8 cellular contexts compared by ENCODE assay signal in genomic region chr12:109385339-109386078, GRCh38. TPM values are rescaled to one million over a fixed set of nuclear protein-coding genes. Genes with fewer than 3 reads are reported as not detected.
DNase-seq lines count a peak whose midpoint lies in the region; TF ChIP-seq lines count a peak whose summit lies in the region.

No MANE protein-coding gene starts in this region.

- H3K79me2 ChIP-seq in MM.1S (ENCODE audit: low read length) (no peaks in the 10 kb centered on the region), SK-N-SH (ENCODE audit: insufficient read depth) (no peaks in the 10 kb centered on the region)

- H3K4me3 ChIP-seq in MM.1S (ENCODE audit: low read length) (0 out of 2 replicates have a peak overlapping the region, but pooled peaks have one; percentile 21), SK-N-SH (ENCODE audit: low read depth in 2 of 2, low read length in 1 of 2) (peak overlapping the region in 1 of 2 experiments; percentile 38; a peak in 1 of 4 replicates), foreskin fibroblast (ENCODE audit: low read depth in 1 of 2, low read length in 2 of 2) (peak overlapping the region; percentile 11 to 16), prostate gland (no peak overlapping the region)

- TF ChIP-seq POLR2A in prostate gland (IDR thresholded peaks at IDR 0.05) = no peak

- H3K27me3 ChIP-seq in MM.1S (replicated peaks; ENCODE audit: insufficient read depth, low read length) = no peaks in the 10 kb centered on the region
- peaks cover 6% of the 10 kb centered on the region; the same call in 1 of the 2 replicates for H3K27me3 ChIP-seq in SK-N-SH (ENCODE audit: insufficient read depth)
- H3K27me3 ChIP-seq in prostate gland (replicated peaks; ENCODE audit: insufficient read depth) = no peaks in the 10 kb centered on the region

- peak overlapping the region; percentile 56; the same call in 1 of the 2 replicates for H3K4me2 ChIP-seq in MM.1S (ENCODE audit: low read depth, low read length)
- peak overlapping the region; percentile 58 for H3K4me2 ChIP-seq in SK-N-SH

- POLR2A ChIA-PET in SK-N-SH (lab: Yijun Ruan, JAX) = interaction anchor here (0.6 kb wide), 1 partner anchor 273 kb away, joined by 3 read pairs; no protein-coding TSS in a partner anchor

- no peak overlapping the region for H3K27ac ChIP-seq in MM.1S (ENCODE audit: low read length)
- no peak overlapping the region for H3K27ac ChIP-seq in SK-N-SH (ENCODE audit: low read depth in 2 of 2, low read length in 1 of 2)
- no peak overlapping the region for H3K27ac ChIP-seq in prostate gland

- CTCF ChIA-PET in SK-N-SH (lab: Yijun Ruan, JAX) = interaction anchor here (0.5 to 7.4 kb wide), 44 partner anchors 8 to 294 kb away, joined by 3 to 127 read pairs (median 4); partner anchors contain the start of genes ACACB and FOXN4

- no peaks in the 10 kb centered on the region for H3K9me2 ChIP-seq in MM.1S (replicated peaks; ENCODE audit: insufficient read depth, low read length)
- no peaks in the 10 kb centered on the region for H3K9me2 ChIP-seq in SK-N-SH

- WGBS in SK-N-SH (ENCODE audit: low lambda C conversion rate) = 23% methylated on average over 8 of the region's 8 CpGs
- 18% methylated on average over 8 of the region's 8 CpGs for WGBS in prostate gland

- H3K36me3 ChIP-seq in MM.1S (replicated peaks; ENCODE audit: insufficient read depth, low read length) (no peaks in the 10 kb centered on the region), SK-N-SH (replicated peaks in 1 of 2; ENCODE audit: control insufficient read depth in 1 of 2, insufficient read depth in 2 of 2, low read length in 1 of 2) (no peaks in the 10 kb centered on the region), prostate gland (no peaks in the 10 kb centered on the region)

- DNase-seq in NCI-H2107 treated with DMSO at 0.1 percent for 48 hours (lab: John Stamatoyannopoulos, UW; ENCODE audit: unreplicated experiment) (peak; percentile 75), NCI-H2107 (lab: John Stamatoyannopoulos, UW) (no peak), MM.1S (peak; percentile 46), SK-N-SH (peak; percentile 51), foreskin fibroblast (peak; percentile 46 to 78), prostate gland (ENCODE audit: low spot score) (no peak)
- DNase-seq in stimulated activated CD4-positive, alpha-beta T cell treated with anti-CD3 and anti-CD28 coated beads, Interleukin-15, amount 100 ng/mL, for 24 hours = no peak
- no peak for DNase-seq in stimulated activated naive CD4-positive, alpha-beta T cell treated with Interleukin-2 at 50 U/mL for 16 hours (lab: John Stamatoyannopoulos, UW)

- TF ChIP-seq CTCF in MM.1S (IDR thresholded peaks at IDR 0.05; ENCODE audit: low read length) (peak; percentile 50), SK-N-SH (IDR thresholded peaks at IDR 0.05) (peak; percentile 71), foreskin fibroblast (IDR thresholded peaks at IDR 0.05; ENCODE audit: low read depth, low read length) (peak; percentile 32), prostate gland (IDR thresholded peaks at IDR 0.05) (peak in 3 of 4 experiments; percentile 58 to 65 (median 59))

- peaks cover 13% of the 10 kb centered on the region for H3K4me1 ChIP-seq in MM.1S (ENCODE audit: low read length)
- H3K4me1 ChIP-seq in SK-N-SH (ENCODE audit: control insufficient read depth in 1 of 2, insufficient read depth in 2 of 2, low read depth in 1 of 2, low read length in 1 of 2) = no peaks in the 10 kb centered on the region
- H3K4me1 ChIP-seq in prostate gland (replicated peaks) = no peaks in the 10 kb centered on the region

- intact Hi-C loops in prostate gland (cut with DNase I) = loop anchor here (5.0 to 10.0 kb wide), 2 partner anchors 118 to 271 kb away; partner anchors contain the start of gene ACACB

- no peak for TF ChIP-seq EP300 in SK-N-SH (IDR thresholded peaks at IDR 0.05; ENCODE audit: borderline replicate concordance in 1 of 2, low read depth in 1 of 2, low read length in 1 of 2)

- H3F3A ChIP-seq in MM.1S (ENCODE audit: insufficient read depth, low read length) (0 out of 2 replicates have a peak, but pooled peaks cover 3% of the 10 kb centered on the region), SK-N-SH (replicated peaks; ENCODE audit: insufficient read depth) (no peaks in the 10 kb centered on the region)

- H4K20me1 ChIP-seq in MM.1S (ENCODE audit: insufficient read depth, low read length) (no peaks in the 10 kb centered on the region), SK-N-SH (ENCODE audit: insufficient read depth) (no peaks in the 10 kb centered on the region)

- H3K9ac ChIP-seq in MM.1S (ENCODE audit: low read length) (no peak overlapping the region), SK-N-SH (no peak overlapping the region)

- TF ChIP-seq RAD21 in SK-N-SH (IDR thresholded peaks at IDR 0.05; ENCODE audit: low read length) = peak; percentile 98

- H3K9me3 ChIP-seq in MM.1S (replicated peaks; ENCODE audit: insufficient read depth, low read length) (no peaks in the 10 kb centered on the region), SK-N-SH (no peaks in the 10 kb centered on the region; the same call in 1 of the 2 replicates), prostate gland (no peaks in the 10 kb centered on the region)

- H2AFZ ChIP-seq in MM.1S (ENCODE audit: low read length) (peak overlapping the region; percentile 67), SK-N-SH (ENCODE audit: low read depth) (peak overlapping the region; percentile 64; the same call in 1 of the 2 replicates)

TF ChIP-seq in SK-N-SH, 30 proteins besides CTCF, POLR2A, EP300 and RAD21:
- 0 out of 2 replicates have a peak, but pooled peaks have one; percentile 23 for TF ChIP-seq MXI1 (IDR thresholded peaks at IDR 0.05; ENCODE audit: low read depth, low read length)
- peak; percentile 74 for TF ChIP-seq SMC3 (IDR thresholded peaks at IDR 0.05; ENCODE audit: low read depth, low read length)
- no peak for TF ChIP-seq NRF1 (IDR thresholded peaks at IDR 0.05; ENCODE audit: low read depth, low read length)
- TF ChIP-seq NFIC (IDR thresholded peaks at IDR 0.05; ENCODE audit: borderline replicate concordance) = no peak
- TF ChIP-seq MEF2A (IDR thresholded peaks at IDR 0.05; ENCODE audit: borderline replicate concordance, low read depth) = no peak
- TF ChIP-seq POLR2AphosphoS5 (IDR thresholded peaks at IDR 0.05; ENCODE audit: low read depth, low read length) = no peak
- no peak for TF ChIP-seq PBX3 (IDR thresholded peaks at IDR 0.05)
- TF ChIP-seq EZH2phosphoT487 (IDR thresholded peaks at IDR 0.05; ENCODE audit: borderline replicate concordance, low read depth) = no peak
- no peak for TF ChIP-seq CHD2 (IDR thresholded peaks at IDR 0.05; ENCODE audit: low read length, partially characterized antibody)

RNA-seq across cellular contexts. Expression of gene MYO1H, which starts 37.8 kb away (rescaled TPM):
- polyA plus RNA-seq in SK-N-SH (2012; rRNA removed) = not detected in 2 replicates
- polyA plus RNA-seq in SK-N-SH (2012; cell fraction: cytosol; rRNA removed) = not detected in 2 replicates
- 0.01 TPM in 1 of 2 replicates, not detected in the other for polyA plus RNA-seq in SK-N-SH (2012; cell fraction: nucleus; rRNA removed)
- total RNA-seq in prostate gland = 1 to 10 TPM in 1 of 2 donors, not detected in 1; 1.2 TPM

Comparison
In these comparisons a context has a peak if more than half of its experiments do, and no peak if none do; other contexts are left out.
1. DNase-seq: peak in NCI-H2107 treated with DMSO at 0.1 percent for 48 hours (single experiment), MM.1S (single experiment), SK-N-SH (single experiment) and foreskin fibroblast (2 of 2); none in NCI-H2107 (single experiment), prostate gland (single experiment), stimulated activated CD4-positive, alpha-beta T cell treated with anti-CD3 and anti-CD28 coated beads, Interleukin-15, amount 100 ng/mL, for 24 hours (single experiment) and stimulated activated naive CD4-positive, alpha-beta T cell treated with Interleukin-2 at 50 U/mL for 16 hours (single experiment).
2. H3K4me3 ChIP-seq: peak in MM.1S (single experiment) and foreskin fibroblast (2 of 2); none in prostate gland (0 of 2).
3. Peak in every context shown above with its lines, with median percentiles within 50 percentile points of each other: CTCF ChIP-seq.